In genomic region chr12:108571604-108572165, GRCh38 we compare ENCODE assay signal across 18 cellular contexts. TPM values are rescaled to one million over a fixed set of nuclear protein-coding genes. Genes with fewer than 3 reads are reported as not detected.
DNase-seq lines count a peak whose midpoint lies in the region; ATAC-seq and TF ChIP-seq lines count a peak whose summit lies in the region.
"Had no signal": no experiment of that assay in that cellular context is flagged by ENCODE, and none has a peak within 500 bp of the region (broad histone marks: within the 10 kb centered on the region; RNA-seq: fewer than 3 reads in every experiment).

No MANE protein-coding gene starts in this region.

- H3K4me2 ChIP-seq in SK-N-SH (no peak overlapping the region), GM23338 (no peak overlapping the region)

- H3F3A ChIP-seq in SK-N-SH (replicated peaks; ENCODE audit: insufficient read depth) (peaks cover 6% of the 10 kb centered on the region), GM23338 (replicated peaks; ENCODE audit: low read depth) (0 out of 2 replicates have a peak, but pooled peaks cover 3% of the 10 kb centered on the region)

- H3K4me3 Mint-ChIP-seq in activated naive CD4-positive, alpha-beta T cell treated with anti-CD3 and anti-CD28 coated beads, Interleukin-2, amount 50 U/mL, for 24 hours, result no peak overlapping the region
- H3K4me3 Mint-ChIP-seq in activated B cell treated with CpG ODN at 0.5 μM for 24 hours (no peak overlapping the region), naive B cell (no peak overlapping the region), GM23338 (no peak overlapping the region)
- H3K4me3 Mint-ChIP-seq: mesothelial cell of epicardium, neural crest cell had no signal

- no peaks in the 10 kb centered on the region for H4K20me1 ChIP-seq in SK-N-SH (ENCODE audit: insufficient read depth)
- no peaks in the 10 kb centered on the region for H4K20me1 ChIP-seq in GM23338 (replicated peaks; ENCODE audit: insufficient read depth)

- H3K9me3 ChIP-seq in SK-N-SH, result no peaks in the 10 kb centered on the region
- H3K9me3 ChIP-seq: ascending aorta, tibial artery had no signal

- H3K4me1 ChIP-seq in SK-N-SH (ENCODE audit: control insufficient read depth in 1 of 2, insufficient read depth in 2 of 2, low read depth in 1 of 2, low read length in 1 of 2), result peaks cover 4 to 5% of the 10 kb centered on the region in 2 experiments; a peak in 2 of 4 replicates
- H3K4me1 ChIP-seq in GM23338 (ENCODE audit: insufficient read depth), result no peaks in the 10 kb centered on the region
- H3K4me1 ChIP-seq: ascending aorta, tibial artery had no signal

- no peak for TF ChIP-seq EP300 in SK-N-SH (IDR thresholded peaks at IDR 0.05; ENCODE audit: borderline replicate concordance in 1 of 2, low read depth in 1 of 2, low read length in 1 of 2)

- no peaks in the 10 kb centered on the region for H3K79me2 ChIP-seq in SK-N-SH (ENCODE audit: insufficient read depth)
- no peaks in the 10 kb centered on the region for H3K79me2 ChIP-seq in GM23338 (replicated peaks; ENCODE audit: insufficient read depth)

- no peaks in the 10 kb centered on the region for H3K9me3 Mint-ChIP-seq in activated naive CD4-positive, alpha-beta T cell treated with anti-CD3 and anti-CD28 coated beads, Interleukin-2, amount 50 U/mL, for 24 hours
- H3K9me3 Mint-ChIP-seq in activated naive CD4-positive, alpha-beta T cell treated with anti-CD3 and anti-CD28 coated beads, Interleukin-2, amount 50 U/mL, for 72 hours, result no peaks in the 10 kb centered on the region
- H3K9me3 Mint-ChIP-seq in activated B cell treated with CpG ODN at 0.5 μM for 24 hours (no peaks in the 10 kb centered on the region), naive B cell (no peaks in the 10 kb centered on the region), GM23338 (no peaks in the 10 kb centered on the region)
- H3K9me3 Mint-ChIP-seq: mesothelial cell of epicardium, neural crest cell had no signal

- H3K4me3 ChIP-seq in SK-N-SH (ENCODE audit: low read depth in 2 of 2, low read length in 1 of 2), result no peak overlapping the region
- no peak overlapping the region for H3K4me3 ChIP-seq in GM23338
- H3K4me3 ChIP-seq: ascending aorta, tibial artery had no signal

- H2AFZ ChIP-seq in SK-N-SH (ENCODE audit: low read depth), result no peak overlapping the region
- H2AFZ ChIP-seq in GM23338, result no peak overlapping the region

- POLR2A ChIA-PET in activated B cell treated with CpG ODN at 0.5 μM for 24 hours (lab: Charles Lee), result interaction anchor here (8.1 to 10.6 kb wide), 2 partner anchors 46 to 63 kb away, joined by 135 to 158 read pairs; partner anchors contain the start of gene SELPLG
- POLR2A ChIA-PET in SK-N-SH (lab: Yijun Ruan, JAX), result no interaction called here

- H3K27ac ChIP-seq in SK-N-SH (ENCODE audit: low read depth in 2 of 2, low read length in 1 of 2) (no peak overlapping the region), GM23338 (ENCODE audit: low read depth) (no peak overlapping the region)
- H3K27ac ChIP-seq: ascending aorta, tibial artery had no signal

- H3K36me3 ChIP-seq in SK-N-SH (replicated peaks in 1 of 2; ENCODE audit: control insufficient read depth in 1 of 2, insufficient read depth in 2 of 2, low read length in 1 of 2) (peaks cover 30% of the 10 kb centered on the region in 2 experiments), GM23338 (ENCODE audit: insufficient read depth) (peaks cover 25% of the 10 kb centered on the region)

- H3K4me1 Mint-ChIP-seq in activated naive CD4-positive, alpha-beta T cell treated with anti-CD3 and anti-CD28 coated beads, Interleukin-2, amount 50 U/mL, for 24 hours, result peaks cover 94% of the 10 kb centered on the region
- H3K4me1 Mint-ChIP-seq in activated B cell treated with CpG ODN at 0.5 μM for 24 hours (peaks cover 82% of the 10 kb centered on the region), naive B cell (peaks cover 38 to 68% (median 43%) of the 10 kb centered on the region in 3 donors), GM23338 (no peaks in the 10 kb centered on the region)
- H3K4me1 Mint-ChIP-seq: neural crest cell had no signal

- no peak for ATAC-seq in activated naive CD4-positive, alpha-beta T cell treated with anti-CD3 and anti-CD28 coated beads, Interleukin-2, amount 50 U/mL, for 72 hours
- ATAC-seq in activated B cell treated with CpG ODN at 0.5 μM for 24 hours (ENCODE audit: low read depth) (no peak), naive B cell (ENCODE audit: low read depth in 2 of 2) (no peak), GM18861 (IDR thresholded peaks at IDR 0.05; ENCODE audit: unreplicated experiment) (no peak), GM18511 (IDR thresholded peaks at IDR 0.05; ENCODE audit: unreplicated experiment) (no peak), GM23338 (no peak)

- H3K27me3 ChIP-seq in SK-N-SH (ENCODE audit: insufficient read depth) (no peaks in the 10 kb centered on the region), GM23338 (ENCODE audit: insufficient read depth) (no peaks in the 10 kb centered on the region)
- H3K27me3 ChIP-seq: ascending aorta, tibial artery had no signal

- 87% methylated on average over 8 of the region's 8 CpGs for WGBS in SK-N-SH (ENCODE audit: low lambda C conversion rate)

- no peaks in the 10 kb centered on the region for H3K27me3 Mint-ChIP-seq in activated naive CD4-positive, alpha-beta T cell treated with anti-CD3 and anti-CD28 coated beads, Interleukin-2, amount 50 U/mL, for 24 hours
- H3K27me3 Mint-ChIP-seq in activated B cell treated with CpG ODN at 0.5 μM for 24 hours (no peaks in the 10 kb centered on the region), naive B cell (no peaks in the 10 kb centered on the region), GM23338 (ENCODE audit: insufficient read depth, low read depth, poor library complexity) (peaks cover under 1% of the 10 kb centered on the region)

- H3K27ac Mint-ChIP-seq in activated naive CD4-positive, alpha-beta T cell treated with anti-CD3 and anti-CD28 coated beads, Interleukin-2, amount 50 U/mL, for 24 hours, result peak overlapping the region; percentile 65
- no peak overlapping the region for H3K27ac Mint-ChIP-seq in activated naive CD4-positive, alpha-beta T cell treated with anti-CD3 and anti-CD28 coated beads, Interleukin-2, amount 50 U/mL, for 72 hours
- H3K27ac Mint-ChIP-seq in activated B cell treated with CpG ODN at 0.5 μM for 24 hours (peak overlapping the region; percentile 85), naive B cell (peak overlapping the region in 4 of 6 donors; percentile 19 to 96 (median 88)), GM23338 (no peak overlapping the region)
- H3K27ac Mint-ChIP-seq: mesothelial cell of epicardium had no signal

- TF ChIP-seq CTCF in activated B cell treated with CpG ODN at 0.5 μM for 24 hours (IDR thresholded peaks at IDR 0.05) (no peak), SK-N-SH (IDR thresholded peaks at IDR 0.05) (no peak), GM23338 (conservative IDR thresholded peaks at IDR 0.05; ENCODE audit: low read depth in 2 of 2) (no peak)

- no peak for DNase-seq in activated naive CD4-positive, alpha-beta T cell treated with anti-CD3 and anti-CD28 coated beads, Interleukin-2, amount 50 U/mL, for 72 hours (ENCODE audit: low spot score in 2 of 2)
- DNase-seq in activated B cell treated with CpG ODN at 0.5 μM for 24 hours, result no peak
- DNase-seq in naive B cell, result no peak
- no peak for DNase-seq in SK-N-SH
- no peak for DNase-seq in GM23338 (ENCODE audit: low spot score)
- DNase-seq: activated naive CD4-positive, alpha-beta T cell; foreskin melanocyte; kidney glomerular epithelial cell; NCI-H2171; NCI-H69 had no signal

- H3K36me3 Mint-ChIP-seq in activated naive CD4-positive, alpha-beta T cell treated with anti-CD3 and anti-CD28 coated beads, Interleukin-2, amount 50 U/mL, for 24 hours, result peaks cover 21% of the 10 kb centered on the region
- peaks cover 14 to 23% of the 10 kb centered on the region in 2 donors for H3K36me3 Mint-ChIP-seq in activated naive CD4-positive, alpha-beta T cell treated with anti-CD3 and anti-CD28 coated beads, Interleukin-2, amount 50 U/mL, for 72 hours
- H3K36me3 Mint-ChIP-seq in activated B cell treated with CpG ODN at 0.5 μM for 24 hours (ENCODE audit: low read depth) (peaks cover 38% of the 10 kb centered on the region), naive B cell (peaks cover 9 to 21% of the 10 kb centered on the region in 2 donors), GM23338 (ENCODE audit: low read depth) (peaks cover 23% of the 10 kb centered on the region)

- no peak overlapping the region for H3K9ac ChIP-seq in SK-N-SH

- no peak for TF ChIP-seq RAD21 in SK-N-SH (IDR thresholded peaks at IDR 0.05; ENCODE audit: low read length)

- H3K9me2 ChIP-seq in SK-N-SH, result no peaks in the 10 kb centered on the region
- H3K9me2 ChIP-seq in GM23338 (ENCODE audit: insufficient read depth), result no peaks in the 10 kb centered on the region

- intact Hi-C loops in activated B cell treated with CpG ODN at 0.5 μM for 24 hours (cut with micrococcal nuclease), result no loop called here

- CTCF ChIA-PET in activated B cell treated with CpG ODN at 0.5 μM for 24 hours (lab: Charles Lee), result interaction anchor here (1.2 to 14.5 kb wide), 8 partner anchors 46 to 231 kb away, joined by 4 to 338 read pairs (median 6); partner anchors contain the start of gene SELPLG
- CTCF ChIA-PET in SK-N-SH (lab: Yijun Ruan, JAX), result interaction anchor here (0.6 to 16.0 kb wide), 9 partner anchors 11 to 232 kb away, joined by 3 to 503 read pairs (median 6); no protein-coding TSS in a partner anchor

RNA-seq across cellular contexts. Expression of gene ISCU, which starts 9.3 kb away (rescaled TPM):
- 100 to 1,000 TPM in 1 of 2 donors, 10 to 100 TPM in 1; 53.6 to 158 TPM for total RNA-seq in activated naive CD4-positive, alpha-beta T cell treated with anti-CD3 and anti-CD28 coated beads, Interleukin-2, amount 50 U/mL, for 72 hours
- total RNA-seq in activated B cell treated with CpG ODN at 0.5 μM for 24 hours, result 114 and 117 TPM in 2 replicates
- polyA plus RNA-seq in naive B cell (ENCODE audit: low read depth in 6 of 6), result 100 to 1,000 TPM; 316 to 418 (median 365) TPM
- 165 and 166 TPM in 2 replicates for polyA plus RNA-seq in SK-N-SH (2012; rRNA removed)
- polyA plus RNA-seq in SK-N-SH (2012; cell fraction: cytosol; rRNA removed), result 165 and 208 TPM in 2 replicates
- polyA plus RNA-seq in SK-N-SH (2012; cell fraction: nucleus; rRNA removed), result 180 and 206 TPM in 2 replicates
- total RNA-seq in GM23338 (2014; rRNA removed; shearing (Covaris generic)), result 88.0 and 123 TPM in 2 replicates
- polyA plus RNA-seq in GM23338 (2016; fragmentation: Nextera tagmentation; extraction: Ambion mirVana), result 110 and 129 TPM in 2 replicates

RNA-seq across cellular contexts. Expression of gene SART3, which starts 10.7 kb away (rescaled TPM):
- 100 to 1,000 TPM in 1 of 2 donors, 10 to 100 TPM in 1; 89.0 to 105 TPM for total RNA-seq in activated naive CD4-positive, alpha-beta T cell treated with anti-CD3 and anti-CD28 coated beads, Interleukin-2, amount 50 U/mL, for 72 hours
- total RNA-seq in activated B cell treated with CpG ODN at 0.5 μM for 24 hours, result 88.4 and 107 TPM in 2 replicates
- 10 to 100 TPM; 24.7 to 57.9 (median 36.4) TPM for polyA plus RNA-seq in naive B cell (ENCODE audit: low read depth in 6 of 6)
- 23.4 and 28.9 TPM in 2 replicates for polyA plus RNA-seq in SK-N-SH (2012; rRNA removed)
- polyA plus RNA-seq in SK-N-SH (2012; cell fraction: cytosol; rRNA removed), result 25.3 and 27.8 TPM in 2 replicates
- 61.7 and 64.4 TPM in 2 replicates for polyA plus RNA-seq in SK-N-SH (2012; cell fraction: nucleus; rRNA removed)
- total RNA-seq in GM23338 (2014; rRNA removed; shearing (Covaris generic)), result 112 and 123 TPM in 2 replicates
- polyA plus RNA-seq in GM23338 (2016; fragmentation: Nextera tagmentation; extraction: Ambion mirVana), result 49.7 and 49.8 TPM in 2 replicates

RNA-seq across cellular contexts. Expression of gene TMEM119, which starts 26.2 kb away (rescaled TPM):
- under 1 TPM in 1 of 2 donors, not detected in 1; 0.09 TPM for total RNA-seq in activated naive CD4-positive, alpha-beta T cell treated with anti-CD3 and anti-CD28 coated beads, Interleukin-2, amount 50 U/mL, for 72 hours
- not detected in 2 replicates for total RNA-seq in activated B cell treated with CpG ODN at 0.5 μM for 24 hours
- polyA plus RNA-seq in naive B cell (ENCODE audit: low read depth in 6 of 6), result not detected
- polyA plus RNA-seq in SK-N-SH (2012; rRNA removed), result 25.7 and 28.2 TPM in 2 replicates
- 19.1 and 26.9 TPM in 2 replicates for polyA plus RNA-seq in SK-N-SH (2012; cell fraction: cytosol; rRNA removed)
- 9.4 and 11.8 TPM in 2 replicates for polyA plus RNA-seq in SK-N-SH (2012; cell fraction: nucleus; rRNA removed)
- 0.07 and 0.35 TPM in 2 replicates for total RNA-seq in GM23338 (2014; rRNA removed; shearing (Covaris generic))
- 0.06 TPM in 1 of 2 replicates, not detected in the other for polyA plus RNA-seq in GM23338 (2016; fragmentation: Nextera tagmentation; extraction: Ambion mirVana)
- total RNA-seq: pulmonary artery endothelial cell had no signal

RNA-seq across cellular contexts. Expression of gene FICD, which starts 56.6 kb away (rescaled TPM):
- total RNA-seq in activated naive CD4-positive, alpha-beta T cell treated with anti-CD3 and anti-CD28 coated beads, Interleukin-2, amount 50 U/mL, for 72 hours, result 1 to 10 TPM; 2.3 to 8.4 TPM
- 7.7 and 11.2 TPM in 2 replicates for total RNA-seq in activated B cell treated with CpG ODN at 0.5 μM for 24 hours
- 1 to 10 TPM; 1.6 to 4.9 (median 3.1) TPM for polyA plus RNA-seq in naive B cell (ENCODE audit: low read depth in 6 of 6)
- 1.0 and 1.2 TPM in 2 replicates for polyA plus RNA-seq in SK-N-SH (2012; rRNA removed)
- polyA plus RNA-seq in SK-N-SH (2012; cell fraction: cytosol; rRNA removed), result 1.2 and 1.4 TPM in 2 replicates
- 1.3 and 1.8 TPM in 2 replicates for polyA plus RNA-seq in SK-N-SH (2012; cell fraction: nucleus; rRNA removed)
- total RNA-seq in GM23338 (2014; rRNA removed; shearing (Covaris generic)), result 4.9 and 6.0 TPM in 2 replicates
- polyA plus RNA-seq in GM23338 (2016; fragmentation: Nextera tagmentation; extraction: Ambion mirVana), result 5.3 and 7.6 TPM in 2 replicates

Comparison
In these comparisons a context has a peak if more than half of its experiments do, and no peak if none do; other contexts are left out.
1. H3K27ac Mint-ChIP-seq: peak in activated naive CD4-positive, alpha-beta T cell treated with anti-CD3 and anti-CD28 coated beads, Interleukin-2, amount 50 U/mL, for 24 hours (single experiment), activated B cell treated with CpG ODN at 0.5 μM for 24 hours (single experiment) and naive B cell (4 of 6); none in activated naive CD4-positive, alpha-beta T cell treated with anti-CD3 and anti-CD28 coated beads, Interleukin-2, amount 50 U/mL, for 72 hours (0 of 2) and GM23338 (single experiment).